In the genomic region with DNA sequence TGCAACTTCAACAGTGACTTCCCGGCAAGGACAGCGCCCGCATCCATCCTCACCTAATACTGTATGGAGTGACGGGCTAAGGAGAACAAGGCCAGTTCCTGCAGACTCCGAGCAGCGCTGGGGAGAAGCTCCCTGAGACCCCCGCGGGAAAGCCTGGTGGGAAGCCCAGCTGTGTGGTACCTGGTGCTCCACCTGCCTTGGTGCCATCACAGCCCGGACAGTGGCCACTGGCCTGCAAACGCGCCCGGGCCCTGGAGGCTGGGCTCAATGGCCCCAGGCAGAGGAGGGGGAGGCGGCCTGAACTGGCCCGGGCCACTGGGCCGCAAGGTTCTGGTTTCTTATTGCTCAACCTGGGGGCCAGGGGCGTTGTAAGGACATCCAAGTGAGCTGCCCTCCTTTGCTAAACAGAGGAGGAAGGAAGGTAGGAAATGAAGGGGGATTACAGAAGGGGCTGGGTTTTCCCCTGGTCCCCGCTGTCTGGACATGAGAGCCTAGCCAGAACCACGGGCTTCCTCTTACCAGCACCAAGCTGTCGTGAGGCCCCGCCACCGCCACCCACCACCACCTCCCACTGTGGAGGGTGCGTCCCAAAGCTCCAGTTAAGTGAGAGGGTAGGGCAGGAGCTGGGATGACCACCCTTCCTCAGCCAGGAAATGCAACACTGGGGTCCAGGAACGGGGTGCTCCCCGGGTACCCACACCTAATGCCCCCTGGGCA, we compare ENCODE assay signal across 11 cellular contexts. TPM values are rescaled to one million over a fixed set of nuclear protein-coding genes. Genes with fewer than 3 reads are reported as not detected.
A peak's percentile ranks its signal among the peaks of the same experiment; 100 is the strongest.
DNase-seq lines count a peak whose midpoint lies in the region; ATAC-seq, FAIRE-seq and TF ChIP-seq lines count a peak whose summit lies in the region.
"Had no signal": no experiment of that assay in that cellular context is flagged by ENCODE, and none has a peak within 500 bp of the region (broad histone marks: within the 10 kb centered on the region; RNA-seq: fewer than 3 reads in every experiment).

No MANE protein-coding gene starts in this region.

- no peaks in the 10 kb centered on the region for H3K9me3 Mint-ChIP-seq in activated CD4-positive, alpha-beta T cell treated with anti-CD3 and anti-CD28 coated beads, Interleukin-2, amount 10 ng/mL, durations not matched to agents 7 days and 5 days

- H3K36me3 Mint-ChIP-seq in activated CD4-positive, alpha-beta T cell treated with anti-CD3 and anti-CD28 coated beads, Interleukin-2, amount 10 ng/mL, durations not matched to agents 7 days and 5 days (ENCODE audit: low read depth) = peaks cover 55% of the 10 kb centered on the region

- peak overlapping the region; percentile 99 for H3K27ac ChIP-seq in RWPE2 (ENCODE audit: poor library complexity, severe bottlenecking)
- peak overlapping the region; percentile 36 for H3K27ac ChIP-seq in fibroblast of lung (ENCODE audit: insufficient read depth, low read length)
- H3K27ac ChIP-seq in stomach = peak overlapping the region in 4 of 5 donors; percentile 90 to 94 (median 92)

- TF ChIP-seq CTCF in RWPE2 (IDR thresholded peaks at IDR 0.05; ENCODE audit: poor library complexity, severe bottlenecking) (no peak), fibroblast of lung (conservative IDR thresholded peaks at IDR 0.05 in 1 of 2, IDR thresholded peaks at IDR 0.05 in 1 of 2; ENCODE audit: low read depth in 1 of 2, low read length in 2 of 2) (no peak), stomach (IDR thresholded peaks at IDR 0.05) (no peak)

- POLR2A ChIA-PET in activated CD4-positive, alpha-beta T cell treated with anti-CD3 and anti-CD28 coated beads, Interleukin-2, amount 10 ng/mL, durations not matched to agents 7 days and 5 days (lab: Charles Lee) = no interaction called here

- no peak for DNase-seq in activated CD4-positive, alpha-beta T cell treated with anti-CD3 and anti-CD28 coated beads, Interleukin-2, amount 10 ng/mL, durations not matched to agents 7 days and 5 days
- DNase-seq in activated CD4-positive, alpha-beta T cell treated with anti-CD3 and anti-CD28 coated beads for 4 hours = no peak
- DNase-seq in RWPE2 (ENCODE audit: low spot score) (no peak), fibroblast of lung (ENCODE audit: low read depth in 2 of 2) (no peak), stomach (no peak), frontal cortex (ENCODE audit: low spot score in 2 of 2) (no peak)
- DNase-seq in activated CD4-positive, CD25-positive, alpha-beta regulatory T cell (lab: John Stamatoyannopoulos, UW) = no peak
- DNase-seq: KBM-7, NCI-H510A had no signal

- no peak overlapping the region for H3K4me3 ChIP-seq in RWPE2 (ENCODE audit: severe bottlenecking)
- H3K4me3 ChIP-seq in fibroblast of lung (replicated peaks in 1 of 4; ENCODE audit: control extremely low read depth in 1 of 4, insufficient read depth in 1 of 4, low read depth in 3 of 4, low read length in 4 of 4) = no peak overlapping the region
- no peak overlapping the region for H3K4me3 ChIP-seq in stomach

- ATAC-seq in RWPE2 (ENCODE audit: low read depth) = no peak
- ATAC-seq in GM21528 (IDR thresholded peaks at IDR 0.05; ENCODE audit: low FRiP score, unreplicated experiment) = no peak

- 81 to 83% (median 82%) methylated on average over 10 to 24 of the region's 24 CpGs for WGBS in stomach, 5 donors

- no peaks in the 10 kb centered on the region for H4K20me1 ChIP-seq in fibroblast of lung (ENCODE audit: control insufficient read depth, extremely low read depth, insufficient read depth, low read length)

- no peak for TF ChIP-seq POLR2A in stomach (IDR thresholded peaks at IDR 0.05)

- peaks cover 91% of the 10 kb centered on the region for H3K4me1 Mint-ChIP-seq in activated CD4-positive, alpha-beta T cell treated with anti-CD3 and anti-CD28 coated beads, Interleukin-2, amount 10 ng/mL, durations not matched to agents 7 days and 5 days

- H3K79me2 ChIP-seq in fibroblast of lung (ENCODE audit: control insufficient read depth, insufficient read depth, low read length) = peaks cover 39% of the 10 kb centered on the region

- peaks cover 42% of the 10 kb centered on the region for H3K36me3 ChIP-seq in RWPE2 (ENCODE audit: low read depth)
- peaks cover 42% of the 10 kb centered on the region for H3K36me3 ChIP-seq in fibroblast of lung (ENCODE audit: control insufficient read depth, insufficient read depth, low read length)
- H3K36me3 ChIP-seq in stomach = peaks cover 20 to 35% (median 31%) of the 10 kb centered on the region in 4 donors

- CTCF ChIA-PET in activated CD4-positive, alpha-beta T cell treated with anti-CD3 and anti-CD28 coated beads, Interleukin-2, amount 10 ng/mL, durations not matched to agents 7 days and 5 days (lab: Charles Lee) = interaction anchor here (0.9 to 32.1 kb wide), 7 partner anchors 4 to 258 kb away, joined by 3 to 732 read pairs (median 4); partner anchors contain the start of genes CDC42BPG and EHD1

- H3K27me3 ChIP-seq in RWPE2 (ENCODE audit: insufficient read depth, poor library complexity, severe bottlenecking) (no peaks in the 10 kb centered on the region), fibroblast of lung (ENCODE audit: control insufficient read depth, insufficient read depth, low read length) (no peaks in the 10 kb centered on the region), stomach (no peaks in the 10 kb centered on the region)

- no peak overlapping the region for H3K4me3 Mint-ChIP-seq in activated CD4-positive, alpha-beta T cell treated with anti-CD3 and anti-CD28 coated beads, Interleukin-2, amount 10 ng/mL, durations not matched to agents 7 days and 5 days

- intact Hi-C loops in stomach (cut with DNase I; ENCODE audit: low total_unique reads) = no loop called here

- FAIRE-seq in frontal cortex (lab: Jason Lieb, UNC) = no peak
- FAIRE-seq: keratinocyte had no signal

- H3K27me3 Mint-ChIP-seq in activated CD4-positive, alpha-beta T cell treated with anti-CD3 and anti-CD28 coated beads, Interleukin-2, amount 10 ng/mL, durations not matched to agents 7 days and 5 days = no peaks in the 10 kb centered on the region

- H2AFZ ChIP-seq in fibroblast of lung (ENCODE audit: low read length) = no peak overlapping the region

- H3K4me2 ChIP-seq in fibroblast of lung (ENCODE audit: extremely low read depth, insufficient read depth, low read length) = no peak overlapping the region

- no peak for TF ChIP-seq EP300 in stomach (IDR thresholded peaks at IDR 0.05)

- H3K9ac ChIP-seq in fibroblast of lung (ENCODE audit: insufficient read depth, low read length) = no peak overlapping the region

- H3K4me1 ChIP-seq in RWPE2 (ENCODE audit: insufficient read depth, poor library complexity, severe bottlenecking) = peaks cover 36% of the 10 kb centered on the region
- H3K4me1 ChIP-seq in fibroblast of lung (ENCODE audit: control insufficient read depth, extremely low read depth, insufficient read depth, low read length) = peaks cover 41% of the 10 kb centered on the region
- H3K4me1 ChIP-seq in stomach = peaks cover 93 to 100% (median 97%) of the 10 kb centered on the region in 4 donors

- H3K9me3 ChIP-seq in RWPE2 (ENCODE audit: severe bottlenecking) (no peaks in the 10 kb centered on the region), fibroblast of lung (ENCODE audit: control insufficient read depth, insufficient read depth, low read depth, low read length) (no peaks in the 10 kb centered on the region), stomach (no peaks in the 10 kb centered on the region)

- H3K27ac Mint-ChIP-seq in activated CD4-positive, alpha-beta T cell treated with anti-CD3 and anti-CD28 coated beads, Interleukin-2, amount 10 ng/mL, durations not matched to agents 7 days and 5 days = peak overlapping the region; percentile 88

RNA-seq across cellular contexts. Expression of gene CDC42BPG, which starts 8.5 kb away (rescaled TPM):
- total RNA-seq in activated CD4-positive, alpha-beta T cell treated with anti-CD3 and anti-CD28 coated beads, Interleukin-2, amount 10 ng/mL, durations not matched to agents 7 days and 5 days = 1 to 10 TPM in 1 of 2 experiments, under 1 TPM in 1; 0.42 to 1.3 TPM
- total RNA-seq in fibroblast of lung = 0.33 and 0.77 TPM in 2 replicates
- polyA plus RNA-seq in fibroblast of lung = 0.02 and 0.03 TPM in 2 replicates
- polyA plus RNA-seq in fibroblast of lung (2012) = 0.13 TPM in 2 replicates
- not detected in 2 replicates for polyA minus RNA-seq in fibroblast of lung (ENCODE audit: low replicate concordance)
- 10 to 100 TPM; 10.3 to 66.5 (median 53.3) TPM for total RNA-seq in stomach
- polyA plus RNA-seq in stomach = 10 to 100 TPM in 2 of 3 donors, 1 to 10 TPM in 1; 8.9 to 20.0 (median 10.9) TPM
- total RNA-seq in frontal cortex = under 0.01 TPM

RNA-seq across cellular contexts. Expression of gene EHD1, which starts 25.5 kb away (rescaled TPM):
- total RNA-seq in activated CD4-positive, alpha-beta T cell treated with anti-CD3 and anti-CD28 coated beads, Interleukin-2, amount 10 ng/mL, durations not matched to agents 7 days and 5 days = 100 to 1,000 TPM; 131 to 149 TPM
- total RNA-seq in fibroblast of lung = 40.8 and 71.3 TPM in 2 replicates
- polyA plus RNA-seq in fibroblast of lung = 240 and 248 TPM in 2 replicates
- polyA plus RNA-seq in fibroblast of lung (2012) = 181 and 192 TPM in 2 replicates
- polyA minus RNA-seq in fibroblast of lung (ENCODE audit: low replicate concordance) = 634 and 716 TPM in 2 replicates
- total RNA-seq in stomach = 100 to 1,000 TPM in 2 of 5 donors, 10 to 100 TPM in 3; 23.3 to 160 (median 56.2) TPM
- 10 to 100 TPM; 17.9 to 24.6 (median 19.4) TPM for polyA plus RNA-seq in stomach
- total RNA-seq in frontal cortex = 23.6 TPM

RNA-seq across cellular contexts. Expression of gene MEN1, which starts 42.6 kb away (rescaled TPM):
- total RNA-seq in activated CD4-positive, alpha-beta T cell treated with anti-CD3 and anti-CD28 coated beads, Interleukin-2, amount 10 ng/mL, durations not matched to agents 7 days and 5 days = 10 to 100 TPM; 35.1 to 38.7 TPM
- total RNA-seq in fibroblast of lung = 12.1 and 13.7 TPM in 2 replicates
- polyA plus RNA-seq in fibroblast of lung = 8.9 and 14.2 TPM in 2 replicates
- 15.3 and 28.8 TPM in 2 replicates for polyA plus RNA-seq in fibroblast of lung (2012)
- 32.7 and 60.9 TPM in 2 replicates for polyA minus RNA-seq in fibroblast of lung (ENCODE audit: low replicate concordance)
- 10 to 100 TPM in 4 of 5 donors, 1 to 10 TPM in 1; 9.4 to 62.5 (median 16.9) TPM for total RNA-seq in stomach
- 10 to 100 TPM; 12.9 to 16.4 (median 13.6) TPM for polyA plus RNA-seq in stomach
- 11.8 TPM for total RNA-seq in frontal cortex

RNA-seq across cellular contexts. Expression of gene MAP4K2, which starts 49.9 kb away (rescaled TPM):
- 10 to 100 TPM; 86.6 to 91.2 TPM for total RNA-seq in activated CD4-positive, alpha-beta T cell treated with anti-CD3 and anti-CD28 coated beads, Interleukin-2, amount 10 ng/mL, durations not matched to agents 7 days and 5 days
- total RNA-seq in fibroblast of lung (4.9 and 9.2 TPM in 2 replicates), stomach (10 to 100 TPM in 2 of 5 donors, 1 to 10 TPM in 3; 2.3 to 66.9 (median 9.0) TPM), frontal cortex (7.3 TPM)
- polyA plus RNA-seq in fibroblast of lung (6.4 and 9.2 TPM in 2 replicates), stomach (10 to 100 TPM; 13.0 to 20.9 (median 13.8) TPM)
- 6.5 and 12.0 TPM in 2 replicates for polyA plus RNA-seq in fibroblast of lung (2012)
- polyA minus RNA-seq in fibroblast of lung (ENCODE audit: low replicate concordance) = 34.1 and 53.5 TPM in 2 replicates

Comparison
In these comparisons a context has a peak if more than half of its experiments do, and no peak if none do; other contexts are left out.
1. H3K27ac ChIP-seq: peak in every context shown above with its lines; median percentile 99 in RWPE2; 92 in stomach; 36 in fibroblast of lung.